18 cellular contexts compared by ENCODE assay signal in genomic region chr18:44521673-44522032, GRCh38.
"Had no signal": no experiment of that assay in that cellular context is flagged by ENCODE, and none has a peak within 500 bp of the region (broad histone marks: within the 10 kb centered on the region; RNA-seq: fewer than 3 reads in every experiment).

No MANE protein-coding gene starts in this region.

- DNase-seq: activated CD4-positive, alpha-beta T cell treated with anti-CD3 and anti-CD28 coated beads, Interleukin-2, amount 10 ng/mL, durations not matched to agents 7 days and 5 days; activated CD4-positive, CD25-positive, alpha-beta regulatory T cell; activated CD8-positive, alpha-beta memory T cell treated with anti-CD3 and anti-CD28 coated beads for 24 hours; activated naive CD4-positive, alpha-beta T cell treated with anti-CD3 and anti-CD28 coated beads for 36 hours; activated naive CD8-positive, alpha-beta T cell treated with anti-CD3 and anti-CD28 coated beads, Interleukin-2, amount 50 U/mL, for 24 hours; central memory CD4-positive, alpha-beta T cell; esophagus squamous epithelium; gastrocnemius medialis; heart left ventricle; midbrain; ovary; sigmoid colon; stimulated activated CD4-positive, alpha-beta T cell treated with anti-CD3 and anti-CD28 coated beads, Interleukin-12 subunit alpha, Interleukin-12 subunit beta, amount 100 ng/mL, for 4 hours; SW 1271 had no signal

- H3K4me1 ChIP-seq: esophagus squamous epithelium, gastrocnemius medialis, heart left ventricle had no signal

- H3K9me3 ChIP-seq: esophagus squamous epithelium, gastrocnemius medialis, heart left ventricle, ovary, sigmoid colon had no signal

- H3K27me3 ChIP-seq: esophagus squamous epithelium, gastrocnemius medialis, heart left ventricle, neural progenitor cell, ovary, sigmoid colon had no signal

- ATAC-seq: activated naive CD8-positive, alpha-beta T cell treated with anti-CD3 and anti-CD28 coated beads, Interleukin-2, amount 50 U/mL, for 24 hours; gastrocnemius medialis; stimulated activated memory B cell treated with anti-CD40 and anti-IgM and Interleukin-4, amounts not matched to agents 10 μg/mL and 1 μg/mL and 100 μg/mL, for 72 hours had no signal

- H3K36me3 ChIP-seq: esophagus squamous epithelium, gastrocnemius medialis, heart left ventricle, neural progenitor cell, ovary, sigmoid colon had no signal

- H3K4me3 ChIP-seq: coronary artery, esophagus squamous epithelium, gastrocnemius medialis, heart left ventricle, lung, neural progenitor cell, ovary, sigmoid colon had no signal

- H3K27ac ChIP-seq: coronary artery, esophagus squamous epithelium, gastrocnemius medialis, heart left ventricle, neural progenitor cell, ovary had no signal
